In genomic region chr10:70837660-70838059, GRCh38 we compare ENCODE assay signal across 25 cellular contexts. TPM values are rescaled to one million over a fixed set of nuclear protein-coding genes. Genes with fewer than 3 reads are reported as not detected.
DNase-seq lines count a peak whose midpoint lies in the region; ATAC-seq, FAIRE-seq and TF ChIP-seq lines count a peak whose summit lies in the region.
"Had no signal": no experiment of that assay in that cellular context is flagged by ENCODE, and none has a peak within 500 bp of the region (broad histone marks: within the 10 kb centered on the region; RNA-seq: fewer than 3 reads in every experiment).

No MANE protein-coding gene starts in this region.

- no peak for TF ChIP-seq EP300 in A549 (IDR thresholded peaks at IDR 0.05)

- H3K9me3 ChIP-seq in A549 (no peaks in the 10 kb centered on the region), HEK293 (ENCODE audit: control insufficient read depth, insufficient read depth, low read depth, low read length) (no peaks in the 10 kb centered on the region), osteoblast (ENCODE audit: low read depth, low read length) (no peaks in the 10 kb centered on the region)
- H3K9me3 ChIP-seq: BE2C had no signal

- 94% methylated on average over 3 of the region's 3 CpGs for WGBS in A549 (ENCODE audit: missing lambda C conversion rate)

- no peak for DNase-seq in activated T-cell treated with anti-CD3 and anti-CD28 coated beads, Interleukin-2, amount 50 U/mL, for 72 hours
- DNase-seq in activated T-cell treated with anti-CD3 and anti-CD28 coated beads, Interleukin-2, amount 50 U/mL, for 48 hours = no peak
- no peak for DNase-seq in A549 (ENCODE audit: low read depth in 1 of 2, low spot score in 1 of 2)
- no peak for DNase-seq in osteoblast (ENCODE audit: insufficient read length, low spot score, missing footprints)
- DNase-seq in hippocampal formation (lab: John Stamatoyannopoulos, UW) = no peak
- DNase-seq: BE2C; CD4-positive, alpha-beta T cell; CD8-positive, alpha-beta memory T cell; DMS 273 treated with DMSO at 0.1 percent for 48 hours; DMS79; EL; GDM1; H7; HCEC 1CT had no signal

- H3K4me3 ChIP-seq in A549 (no peak overlapping the region), HEK293 (ENCODE audit: low read depth, low read length) (no peak overlapping the region), osteoblast (ENCODE audit: insufficient read depth, low read length) (no peak overlapping the region)
- H3K4me3 ChIP-seq: BLaER1 treated with 17β-estradiol and CSF1 and Interleukin-3, amounts not matched to agents 10 nM and 100 nM; GM12878; GM23248 had no signal

- CTCF ChIA-PET in A549 (lab: Yijun Ruan, JAX) = interaction anchor here (1.2 kb wide), 2 partner anchors 9 to 21 kb away, joined by 3 read pairs; no protein-coding TSS in a partner anchor
- CTCF ChIA-PET in HEK293 (lab: Yijun Ruan, JAX) = no interaction called here

- H3K4me1 ChIP-seq in A549 = peaks cover 10% of the 10 kb centered on the region
- H3K4me1 ChIP-seq in HEK293 (ENCODE audit: control insufficient read depth, insufficient read depth, low read length) = no peaks in the 10 kb centered on the region; the same call in 1 of the 2 replicates
- peaks cover 50% of the 10 kb centered on the region for H3K4me1 ChIP-seq in osteoblast (ENCODE audit: insufficient read depth, low read length)

- H3K27ac Mint-ChIP-seq in activated T-cell treated with anti-CD3 and anti-CD28 coated beads, Interleukin-2, amount 50 U/mL, for 72 hours = peak overlapping the region; percentile 65
- H3K27ac Mint-ChIP-seq: CD4-positive, alpha-beta T cell had no signal

- ATAC-seq in activated T-cell treated with anti-CD3 and anti-CD28 coated beads, Interleukin-2, amount 50 U/mL, for 72 hours (replicated peaks in 1 of 2) = no peak
- ATAC-seq in A549 (no peak), HG02763 (IDR thresholded peaks at IDR 0.05; ENCODE audit: unreplicated experiment) (no peak)
- ATAC-seq: GM12878 had no signal

- no peak for TF ChIP-seq RAD21 in A549 (conservative IDR thresholded peaks at IDR 0.05 in 1 of 2, IDR thresholded peaks at IDR 0.05 in 1 of 2)

- H3K36me3 Mint-ChIP-seq in activated T-cell treated with anti-CD3 and anti-CD28 coated beads, Interleukin-2, amount 50 U/mL, for 72 hours (ENCODE audit: insufficient read depth in 2 of 2) = peaks cover 20 to 34% of the 10 kb centered on the region in 2 donors

- H3K27me3 Mint-ChIP-seq in activated T-cell treated with anti-CD3 and anti-CD28 coated beads, Interleukin-2, amount 50 U/mL, for 72 hours (ENCODE audit: low read depth) = no peaks in the 10 kb centered on the region
- H3K27me3 Mint-ChIP-seq: CD4-positive, alpha-beta T cell; CD8-positive, alpha-beta memory T cell had no signal

- H4K20me1 ChIP-seq in osteoblast (ENCODE audit: insufficient read depth, low read length) = no peaks in the 10 kb centered on the region

- peak overlapping the region in 1 of 2 donors; percentile 72 for H3K4me3 Mint-ChIP-seq in activated T-cell treated with anti-CD3 and anti-CD28 coated beads, Interleukin-2, amount 50 U/mL, for 72 hours
- H3K4me3 Mint-ChIP-seq: CD14-positive monocyte; CD4-positive, alpha-beta T cell; CD8-positive, alpha-beta memory T cell had no signal

- H3K9me3 Mint-ChIP-seq in activated T-cell treated with anti-CD3 and anti-CD28 coated beads, Interleukin-2, amount 50 U/mL, for 72 hours = peaks cover 0 to 4% of the 10 kb centered on the region in 2 donors
- H3K9me3 Mint-ChIP-seq: CD4-positive, alpha-beta T cell had no signal

- no peak overlapping the region for H3K27ac ChIP-seq in A549
- H3K27ac ChIP-seq in HEK293 (ENCODE audit: extremely low read depth, low read depth, low read length) = no peak overlapping the region
- peak overlapping the region; percentile 30 for H3K27ac ChIP-seq in osteoblast (ENCODE audit: low read depth, low read length)
- H3K27ac ChIP-seq: BLaER1 treated with 17β-estradiol and CSF1 and Interleukin-3, amounts not matched to agents 10 nM and 100 nM; GM23248 had no signal

- peaks cover 56% of the 10 kb centered on the region for H3K79me2 ChIP-seq in osteoblast (ENCODE audit: insufficient read depth, low read length)

- peaks cover 91% of the 10 kb centered on the region for H3K4me1 Mint-ChIP-seq in activated T-cell treated with anti-CD3 and anti-CD28 coated beads, Interleukin-2, amount 50 U/mL, for 72 hours (ENCODE audit: low read depth)

- H3K36me3 ChIP-seq in HEK293 (ENCODE audit: control insufficient read depth in 2 of 2, insufficient read depth in 1 of 2, low read length in 2 of 2) = peaks cover 5 to 19% of the 10 kb centered on the region in 2 experiments; a peak in 2 of 3 replicates
- peaks cover 6% of the 10 kb centered on the region for H3K36me3 ChIP-seq in osteoblast (ENCODE audit: insufficient read depth, low read length)

- H3K4me2 ChIP-seq in A549 (no peak overlapping the region), osteoblast (ENCODE audit: insufficient read depth, low read length) (no peak overlapping the region)

- no peak overlapping the region for H2AFZ ChIP-seq in osteoblast (ENCODE audit: low read length)
- H2AFZ ChIP-seq: GM23248 had no signal

- POLR2A ChIA-PET in A549 (lab: Yijun Ruan, JAX) (no interaction called here), HEK293 (lab: Yijun Ruan, JAX) (no interaction called here)

- no peaks in the 10 kb centered on the region for H3K27me3 ChIP-seq in osteoblast (ENCODE audit: insufficient read depth, low read length)
- H3K27me3 ChIP-seq: BE2C had no signal

- TF ChIP-seq CTCF in A549 (IDR thresholded peaks at IDR 0.05) (no peak), HEK293 (tag by site-specific recombination; IDR thresholded peaks at IDR 0.05) (no peak), osteoblast (IDR thresholded peaks at IDR 0.05; ENCODE audit: extremely low read depth, low read depth, low read length) (no peak)

- TF ChIP-seq POLR2A in A549 (IDR thresholded peaks at IDR 0.05; ENCODE audit: low read length) = no peak

- no peak for FAIRE-seq in A549 (lab: Jason Lieb, UNC)
- FAIRE-seq: D721Med, GM12878, GM19239, H1 had no signal

TF ChIP-seq in A549, 52 proteins besides CTCF, POLR2A, EP300 and RAD21:
- no peak for TF ChIP-seq FOXS1 (CRISPR knock-in tag; IDR thresholded peaks at IDR 0.05)
- peak; percentile 28 for TF ChIP-seq MAFK (IDR thresholded peaks at IDR 0.05; ENCODE audit: partially characterized antibody)
- TF ChIP-seq BHLHE40 (IDR thresholded peaks at IDR 0.05; ENCODE audit: low read depth, low read length) = no peak
- no peak for TF ChIP-seq RCOR1 (IDR thresholded peaks at IDR 0.05; ENCODE audit: low read depth, low read length)

TF ChIP-seq in HEK293, 187 proteins besides CTCF, POLR2A, EP300 and RAD21:
- TF ChIP-seq ZNF184 (tag by site-specific recombination; IDR thresholded peaks at IDR 0.05) = no peak
- peak; percentile 60 for TF ChIP-seq SETDB1 (IDR thresholded peaks at IDR 0.05; ENCODE audit: insufficient read length, low read length)

RNA-seq across cellular contexts. Expression of gene SGPL1, which starts 21.9 kb away (rescaled TPM):
- 10 to 100 TPM; 61.3 to 77.6 TPM for total RNA-seq in activated T-cell treated with anti-CD3 and anti-CD28 coated beads, Interleukin-2, amount 50 U/mL, for 72 hours
- polyA plus RNA-seq in A549 (2011; rRNA removed) = 49.8 and 58.5 TPM in 2 replicates
- polyA plus RNA-seq in A549 (2012; cell fraction: cytosol; rRNA removed) = 11.8 and 15.6 TPM in 2 replicates
- 11.6 and 19.1 TPM in 2 replicates for polyA plus RNA-seq in A549 (2012; cell fraction: nucleus; rRNA removed)
- 31.2 to 35.2 TPM (median 32.2 TPM) in 3 replicates for polyA plus RNA-seq in A549 (2017; fragmentation: RNase III; extraction: RNeasy Plus Mini Kit Qiagen cat#74134 plus additional on column Dnase treatment)
- polyA minus RNA-seq in A549 (2011; rRNA and poly(A)+ RNA removed) = 79.3 and 81.9 TPM in 2 replicates
- 46.6 and 47.4 TPM in 2 replicates for total RNA-seq in osteoblast

RNA-seq across cellular contexts. Expression of gene PCBD1, which starts 50.7 kb away (rescaled TPM):
- 10 to 100 TPM; 40.3 to 49.1 TPM for total RNA-seq in activated T-cell treated with anti-CD3 and anti-CD28 coated beads, Interleukin-2, amount 50 U/mL, for 72 hours
- polyA plus RNA-seq in A549 (2011; rRNA removed) (169 TPM in 2 replicates), A549 (2017; fragmentation: RNase III; extraction: RNeasy Plus Mini Kit Qiagen cat#74134 plus additional on column Dnase treatment) (211 to 226 TPM (median 222 TPM) in 3 replicates)
- 329 and 353 TPM in 2 replicates for polyA plus RNA-seq in A549 (2012; cell fraction: cytosol; rRNA removed)
- 140 and 161 TPM in 2 replicates for polyA plus RNA-seq in A549 (2012; cell fraction: nucleus; rRNA removed)
- 89.5 and 96.9 TPM in 2 replicates for polyA minus RNA-seq in A549 (2011; rRNA and poly(A)+ RNA removed)
- total RNA-seq in osteoblast = 19.9 and 21.8 TPM in 2 replicates

RNA-seq across cellular contexts. Expression of gene TBATA, which starts 52.5 kb away (rescaled TPM):
- total RNA-seq in activated T-cell treated with anti-CD3 and anti-CD28 coated beads, Interleukin-2, amount 50 U/mL, for 72 hours = not detected
- polyA plus RNA-seq in A549 (2011; rRNA removed) (not detected in 2 replicates), A549 (2017; fragmentation: RNase III; extraction: RNeasy Plus Mini Kit Qiagen cat#74134 plus additional on column Dnase treatment) (not detected in 3 replicates)
- polyA plus RNA-seq in A549 (2012; cell fraction: cytosol; rRNA removed) = not detected in 2 replicates
- polyA plus RNA-seq in A549 (2012; cell fraction: nucleus; rRNA removed) = not detected in 2 replicates
- polyA minus RNA-seq in A549 (2011; rRNA and poly(A)+ RNA removed) = not detected in 2 replicates
- not detected in 2 replicates for total RNA-seq in osteoblast
- total RNA-seq: A172; CD4-positive, alpha-beta T cell; CD8-positive, alpha-beta memory T cell; GM12878; GM23248; H1; H7 had no signal
- polyA plus RNA-seq: AG04450; CD14-positive monocyte; CD8-positive, alpha-beta memory T cell; GM12878; GM23248; H1 had no signal
